24 cellular contexts compared by ENCODE assay signal in the genomic region with DNA sequence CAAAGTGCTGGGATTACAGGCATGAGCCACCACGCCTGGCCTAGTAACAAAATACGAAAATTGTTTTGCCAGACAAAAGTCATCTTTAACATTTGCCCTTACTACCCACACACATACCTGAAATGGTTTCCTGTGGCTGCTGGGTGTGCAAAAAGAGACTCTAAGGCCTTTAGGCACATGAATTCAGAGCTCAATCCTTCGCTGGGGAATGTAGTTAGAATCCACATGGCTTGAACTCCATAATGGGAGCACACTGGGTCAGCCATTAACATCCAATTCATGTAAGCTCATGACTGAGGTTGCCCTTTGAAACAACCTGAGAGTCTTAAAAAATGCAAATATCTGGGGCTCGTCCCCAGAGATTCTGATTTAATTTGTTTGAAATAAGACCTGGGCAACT.
"Had no signal": no experiment of that assay in that cellular context is flagged by ENCODE, and none has a peak within 500 bp of the region (broad histone marks: within the 10 kb centered on the region; RNA-seq: fewer than 3 reads in every experiment).

No MANE protein-coding gene starts in this region.

- H3K4me3 ChIP-seq: breast epithelium had no signal

- H3K36me3 ChIP-seq: breast epithelium had no signal

- H3K27me3 Mint-ChIP-seq: activated CD4-positive, alpha-beta memory T cell treated with anti-CD3 and anti-CD28 coated beads, Interleukin-2, amount 10 ng/mL, durations not matched to agents 7 days and 5 days; activated CD4-positive, alpha-beta T cell treated with anti-CD3 and anti-CD28 coated beads for 36 hours; activated naive CD4-positive, alpha-beta T cell treated with anti-CD3 and anti-CD28 coated beads, Interleukin-2, amount 10 ng/mL, durations not matched to agents 7 days and 5 days; activated naive CD8-positive, alpha-beta T cell treated with anti-CD3 and anti-CD28 coated beads for 36 hours; activated T-helper 17 cell treated with anti-CD3 and anti-CD28 coated beads, Interleukin-2, amount 50 U/mL, for 72 hours; T-helper 17 cell had no signal

- H3K27ac Mint-ChIP-seq: activated CD4-positive, alpha-beta memory T cell treated with anti-CD3 and anti-CD28 coated beads, Interleukin-2, amount 10 ng/mL, durations not matched to agents 7 days and 5 days; activated CD4-positive, alpha-beta T cell treated with anti-CD3 and anti-CD28 coated beads for 36 hours; activated naive CD4-positive, alpha-beta T cell treated with anti-CD3 and anti-CD28 coated beads, Interleukin-2, amount 10 ng/mL, durations not matched to agents 7 days and 5 days; activated naive CD8-positive, alpha-beta T cell treated with anti-CD3 and anti-CD28 coated beads for 36 hours; activated T-helper 17 cell treated with anti-CD3 and anti-CD28 coated beads, Interleukin-2, amount 50 U/mL, for 72 hours; T-helper 17 cell had no signal

- DNase-seq: activated CD4-positive, alpha-beta memory T cell treated with anti-CD3 and anti-CD28 coated beads, Interleukin-2, amount 10 ng/mL, durations not matched to agents 7 days and 5 days; activated CD4-positive, alpha-beta T cell treated with anti-CD3 and anti-CD28 coated beads for 36 hours; activated CD4-positive, alpha-beta T cell treated with anti-CD3 and anti-CD28 coated beads, Interleukin-2, amount 50 U/mL, for 1 hour; activated gamma-delta T cell; activated naive CD4-positive, alpha-beta T cell treated with anti-CD3 and anti-CD28 coated beads, Interleukin-2, amount 10 ng/mL, durations not matched to agents 7 days and 5 days; activated naive CD8-positive, alpha-beta T cell treated with anti-CD3 and anti-CD28 coated beads for 36 hours; activated T-cell treated with anti-CD3 and anti-CD28 coated beads for 4 hours; activated T-cell treated with anti-CD3 and anti-CD28 coated beads, Interleukin-2, amount 50 U/mL, for 48 hours; anterior cingulate cortex; caudate nucleus; KG1; NCI-H1048; NCI-H146; NCI-H187 treated with DMSO at 0.1 percent for 48 hours; NCI-H2081 treated with DMSO at 0.1 percent for 48 hours; NCI-H446; NCI-H524; PC-3; SIG-M5; T-helper 17 cell; T-helper 9 cell had no signal

- H3K4me3 Mint-ChIP-seq: activated CD4-positive, alpha-beta memory T cell treated with anti-CD3 and anti-CD28 coated beads, Interleukin-2, amount 10 ng/mL, durations not matched to agents 7 days and 5 days; activated CD4-positive, alpha-beta T cell treated with anti-CD3 and anti-CD28 coated beads for 36 hours; activated naive CD4-positive, alpha-beta T cell treated with anti-CD3 and anti-CD28 coated beads, Interleukin-2, amount 10 ng/mL, durations not matched to agents 7 days and 5 days; activated naive CD8-positive, alpha-beta T cell treated with anti-CD3 and anti-CD28 coated beads for 36 hours; activated T-helper 17 cell treated with anti-CD3 and anti-CD28 coated beads, Interleukin-2, amount 50 U/mL, for 72 hours; T-helper 17 cell had no signal

- H3K4me1 Mint-ChIP-seq: activated CD4-positive, alpha-beta memory T cell treated with anti-CD3 and anti-CD28 coated beads, Interleukin-2, amount 10 ng/mL, durations not matched to agents 7 days and 5 days; activated CD4-positive, alpha-beta T cell treated with anti-CD3 and anti-CD28 coated beads for 36 hours; activated naive CD4-positive, alpha-beta T cell treated with anti-CD3 and anti-CD28 coated beads, Interleukin-2, amount 10 ng/mL, durations not matched to agents 7 days and 5 days; activated naive CD8-positive, alpha-beta T cell treated with anti-CD3 and anti-CD28 coated beads for 36 hours; activated T-helper 17 cell treated with anti-CD3 and anti-CD28 coated beads, Interleukin-2, amount 50 U/mL, for 72 hours; T-helper 17 cell had no signal

- H3K36me3 Mint-ChIP-seq: activated naive CD4-positive, alpha-beta T cell treated with anti-CD3 and anti-CD28 coated beads, Interleukin-2, amount 10 ng/mL, durations not matched to agents 7 days and 5 days; activated naive CD8-positive, alpha-beta T cell treated with anti-CD3 and anti-CD28 coated beads for 36 hours had no signal

- ATAC-seq: activated CD4-positive, alpha-beta T cell treated with anti-CD3 and anti-CD28 coated beads for 36 hours; activated T-helper 17 cell treated with anti-CD3 and anti-CD28 coated beads, Interleukin-2, amount 50 U/mL, for 72 hours; PC-3; T-helper 17 cell had no signal

- H3K27me3 ChIP-seq: breast epithelium had no signal

- H3K4me1 ChIP-seq: breast epithelium had no signal

- H3K9me3 ChIP-seq: breast epithelium had no signal

- H3K27ac ChIP-seq: breast epithelium, VCaP had no signal

- H3K9me3 Mint-ChIP-seq: activated T-helper 17 cell treated with anti-CD3 and anti-CD28 coated beads, Interleukin-2, amount 50 U/mL, for 72 hours had no signal
